In the genomic region with DNA sequence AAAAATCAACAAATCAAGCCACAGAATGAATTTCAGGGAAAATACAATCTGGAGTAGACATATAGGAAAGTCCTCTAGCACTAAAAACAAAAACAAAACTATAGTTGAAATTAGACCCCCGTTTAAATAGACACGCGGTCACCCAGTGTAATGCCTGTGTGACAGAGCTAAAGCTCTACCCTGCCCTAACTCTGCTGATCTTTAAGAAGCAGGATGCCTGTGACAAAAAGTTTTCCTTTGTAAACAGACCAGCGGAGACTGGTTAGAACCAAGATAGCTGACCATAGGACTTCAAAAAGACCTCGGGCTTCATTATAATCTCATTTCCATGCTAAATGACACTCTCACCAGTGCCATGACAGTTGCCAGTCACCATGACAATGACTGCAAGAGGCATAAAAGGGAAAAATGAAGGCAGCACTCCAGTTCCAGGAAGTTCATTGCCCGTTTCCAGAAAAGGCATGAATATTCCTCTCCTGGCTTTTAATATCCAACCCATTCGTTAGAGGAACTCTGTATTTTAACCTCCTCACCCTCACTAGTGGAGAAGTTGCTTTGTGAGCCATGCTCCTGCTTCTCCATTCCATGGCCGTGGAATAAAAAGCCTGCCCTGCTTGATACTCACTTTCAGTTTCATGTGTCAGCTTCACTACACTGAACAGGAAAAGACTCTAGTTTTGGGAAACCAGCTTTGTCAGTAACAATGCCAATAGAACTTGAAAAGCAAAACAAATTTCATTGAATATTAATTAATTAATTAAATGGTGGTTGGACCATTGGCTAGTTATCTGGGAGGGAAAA, we compare ENCODE assay signal across 8 cellular contexts.
DNase-seq lines count a peak whose midpoint lies in the region; ATAC-seq and TF ChIP-seq lines count a peak whose summit lies in the region.

No MANE protein-coding gene starts in this region.

- H3K4me2 ChIP-seq in PC-9 = peak overlapping the region; percentile 31

- no peak overlapping the region for H2AFZ ChIP-seq in PC-9

- H3K9me3 ChIP-seq in PC-9 (ENCODE audit: insufficient read depth, low read depth) = no peaks in the 10 kb centered on the region

- no peak overlapping the region for H3K27ac ChIP-seq in PC-9

- TF ChIP-seq CTCF in PC-9 (conservative IDR thresholded peaks at IDR 0.05) = no peak

- intact Hi-C loops in PC-9 (cut with micrococcal nuclease; ENCODE audit: unreplicated experiment) (no loop called here), Right ventricle myocardium inferior (cut with DNase I) (no loop called here)

- BruUV-seq in PC-9 (replicated peaks; lab: Mats Ljungman, UMichigan) = no TSS peak

- H3F3A ChIP-seq in PC-9 (ENCODE audit: insufficient read depth, low read depth) = no peaks in the 10 kb centered on the region

- no peaks in the 10 kb centered on the region for H3K79me2 ChIP-seq in PC-9 (ENCODE audit: low read depth)

- POLR2A ChIA-PET in PC-9 (lab: Charles Lee; ENCODE audit: unreplicated experiment) = no interaction called here

- no peaks in the 10 kb centered on the region for H3K9me2 ChIP-seq in PC-9 (ENCODE audit: insufficient read depth)

- ATAC-seq in Right ventricle myocardium inferior (peak; percentile 68), HG03095 (IDR thresholded peaks at IDR 0.05; ENCODE audit: unreplicated experiment) (no peak), GM18858 (IDR thresholded peaks at IDR 0.05; ENCODE audit: unreplicated experiment) (no peak), GM21529 (IDR thresholded peaks at IDR 0.05; ENCODE audit: unreplicated experiment) (no peak), GM18907 (IDR thresholded peaks at IDR 0.05; ENCODE audit: unreplicated experiment) (no peak)

- peaks cover 41% of the 10 kb centered on the region for H3K27me3 ChIP-seq in PC-9 (ENCODE audit: insufficient read depth, low read depth)

- H3K36me3 ChIP-seq in PC-9 (ENCODE audit: low read depth) = no peaks in the 10 kb centered on the region

- no peaks in the 10 kb centered on the region for H3K4me1 ChIP-seq in PC-9 (replicated peaks; ENCODE audit: insufficient read depth)

- H3K4me3 ChIP-seq in GM08714 (ENCODE audit: low read length) = peak overlapping the region; percentile 11; the same call in 1 of the 2 replicates
- H3K4me3 ChIP-seq in PC-9 = no peak overlapping the region

- CTCF ChIA-PET in PC-9 (lab: Charles Lee) = no interaction called here

- DNase-seq in PC-9 = no peak
- no peak for DNase-seq in Right ventricle myocardium inferior (ENCODE audit: missing footprints)
- peak; percentile 16 for DNase-seq in renal cortical epithelial cell (ENCODE audit: low read depth)

- H4K20me1 ChIP-seq in PC-9 (ENCODE audit: insufficient read depth) = no peaks in the 10 kb centered on the region
